ENCODE assay signal across 1 cellular context in the genomic region with DNA sequence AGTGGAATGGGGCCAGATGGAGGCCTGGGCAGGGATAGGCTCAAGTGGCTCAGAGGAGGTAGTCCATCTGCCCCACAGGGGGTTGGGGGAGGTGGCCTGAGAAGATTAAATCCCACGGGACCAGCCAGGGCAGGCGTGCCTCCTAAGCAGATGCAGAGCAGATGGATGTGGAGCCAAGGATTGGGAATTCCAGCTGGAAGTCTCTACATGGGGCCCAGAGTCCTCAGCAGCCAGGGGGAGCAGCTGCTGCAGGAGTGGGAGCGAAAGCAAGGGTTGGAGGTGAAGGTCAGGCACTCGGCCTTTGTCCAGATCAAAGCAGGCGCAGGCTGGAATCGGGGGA.
A peak's percentile ranks its signal among the peaks of the same experiment; 100 is the strongest.
TF ChIP-seq lines count a peak whose summit lies in the region.

No MANE protein-coding gene starts in this region.

TF ChIP-seq in HepG2, 621 proteins besides CTCF, POLR2A, EP300 and RAD21 (continued from another document):
- TF ChIP-seq ZNF788 (CRISPR knock-in tag; IDR thresholded peaks at IDR 0.05; ENCODE audit: borderline replicate concordance), result no peak
- TF ChIP-seq STAG1 (CRISPR knock-in tag; IDR thresholded peaks at IDR 0.05), result peak; percentile 60
- TF ChIP-seq, protein P1, sequence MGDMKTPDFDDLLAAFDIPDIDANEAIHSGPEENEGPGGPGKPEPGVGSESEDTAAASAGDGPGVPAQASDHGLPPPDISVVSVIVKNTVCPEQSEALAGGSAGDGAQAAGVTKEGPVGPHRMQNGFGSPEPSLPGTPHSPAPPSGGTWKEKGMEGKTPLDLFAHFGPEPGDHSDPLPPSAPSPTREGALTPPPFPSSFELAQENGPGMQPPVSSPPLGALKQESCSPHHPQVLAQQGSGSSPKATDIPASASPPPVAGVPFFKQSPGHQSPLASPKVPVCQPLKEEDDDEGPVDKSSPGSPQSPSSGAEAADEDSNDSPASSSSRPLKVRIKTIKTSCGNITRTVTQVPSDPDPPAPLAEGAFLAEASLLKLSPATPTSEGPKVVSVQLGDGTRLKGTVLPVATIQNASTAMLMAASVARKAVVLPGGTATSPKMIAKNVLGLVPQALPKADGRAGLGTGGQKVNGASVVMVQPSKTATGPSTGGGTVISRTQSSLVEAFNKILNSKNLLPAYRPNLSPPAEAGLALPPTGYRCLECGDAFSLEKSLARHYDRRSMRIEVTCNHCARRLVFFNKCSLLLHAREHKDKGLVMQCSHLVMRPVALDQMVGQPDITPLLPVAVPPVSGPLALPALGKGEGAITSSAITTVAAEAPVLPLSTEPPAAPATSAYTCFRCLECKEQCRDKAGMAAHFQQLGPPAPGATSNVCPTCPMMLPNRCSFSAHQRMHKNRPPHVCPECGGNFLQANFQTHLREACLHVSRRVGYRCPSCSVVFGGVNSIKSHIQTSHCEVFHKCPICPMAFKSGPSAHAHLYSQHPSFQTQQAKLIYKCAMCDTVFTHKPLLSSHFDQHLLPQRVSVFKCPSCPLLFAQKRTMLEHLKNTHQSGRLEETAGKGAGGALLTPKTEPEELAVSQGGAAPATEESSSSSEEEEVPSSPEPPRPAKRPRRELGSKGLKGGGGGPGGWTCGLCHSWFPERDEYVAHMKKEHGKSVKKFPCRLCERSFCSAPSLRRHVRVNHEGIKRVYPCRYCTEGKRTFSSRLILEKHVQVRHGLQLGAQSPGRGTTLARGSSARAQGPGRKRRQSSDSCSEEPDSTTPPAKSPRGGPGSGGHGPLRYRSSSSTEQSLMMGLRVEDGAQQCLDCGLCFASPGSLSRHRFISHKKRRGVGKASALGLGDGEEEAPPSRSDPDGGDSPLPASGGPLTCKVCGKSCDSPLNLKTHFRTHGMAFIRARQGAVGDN (CRISPR knock-in tag; IDR thresholded peaks at IDR 0.05), result 0 out of 2 replicates have a peak, but pooled peaks have one; percentile 14
- peak; percentile 56 for TF ChIP-seq NR2F6 (IDR thresholded peaks at IDR 0.05)
- peak; percentile 83 for TF ChIP-seq NR2F6 (CRISPR knock-in tag; IDR thresholded peaks at IDR 0.05)
